8 cellular contexts compared by ENCODE assay signal in the genomic region with DNA sequence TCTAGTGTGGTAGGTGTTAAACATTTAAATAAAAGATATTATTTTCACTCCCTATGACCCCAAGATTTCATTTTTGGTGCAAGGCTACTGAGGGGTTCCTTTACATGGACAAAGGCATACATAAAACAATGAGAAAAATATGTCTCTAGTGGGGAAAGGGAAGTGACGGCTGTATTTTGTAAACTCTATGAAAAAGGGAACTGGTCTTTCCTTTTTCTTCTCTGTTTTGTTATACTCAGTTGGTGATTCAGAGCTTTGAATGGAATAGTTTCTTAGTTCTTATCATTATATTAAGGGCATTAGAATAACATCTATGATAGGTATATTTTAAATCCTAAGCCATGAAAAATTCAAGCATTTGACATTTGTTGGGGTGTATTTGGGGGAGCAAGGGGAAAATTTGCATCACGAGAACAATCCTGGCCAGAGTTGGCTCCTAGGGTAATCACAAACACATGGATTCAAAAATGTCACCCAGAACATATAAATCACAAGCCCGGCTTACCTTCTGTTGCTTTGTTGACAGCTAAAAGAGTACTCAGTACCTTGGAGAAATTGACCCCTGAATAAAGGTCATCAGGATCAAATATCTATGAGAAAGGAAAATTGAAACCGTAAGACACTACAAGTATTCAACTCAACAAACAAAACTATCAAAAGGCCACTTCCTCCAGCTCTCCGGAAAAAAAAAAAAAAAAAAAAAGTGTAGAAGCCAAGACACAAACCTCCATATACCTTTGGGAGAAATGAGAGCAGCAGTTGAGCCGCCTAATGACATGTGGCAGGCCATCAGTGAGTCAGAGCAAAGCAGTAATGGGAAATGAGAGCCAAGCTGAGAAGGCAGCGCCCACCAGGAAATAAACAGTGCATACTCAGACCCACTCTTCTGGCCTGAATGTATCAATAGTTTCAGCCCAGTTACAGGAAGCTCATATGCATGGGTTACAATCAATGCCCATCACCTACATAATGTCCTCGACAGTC. TPM values are rescaled to one million over a fixed set of nuclear protein-coding genes. Genes with fewer than 3 reads are reported as not detected.
DNase-seq lines count a peak whose midpoint lies in the region; ATAC-seq, FAIRE-seq and TF ChIP-seq lines count a peak whose summit lies in the region.

No MANE protein-coding gene starts in this region.

- H3K4me1 Mint-ChIP-seq in activated T-helper 2 cell treated with anti-CD3 and anti-CD28 coated beads, Interferon-gamma antibody, Interleukin-2, Interleukin-4, amounts not matched to agents 10 μg/mL and 5 μg/mL and 100 μg/mL, durations not matched to agents 14 hours and 24 hours and 36 hours (ENCODE audit: low read depth) = peaks cover 82% of the 10 kb centered on the region

- WGBS in A549 (ENCODE audit: missing lambda C conversion rate) = 61% methylated on average over 8 of the region's 8 CpGs

- peaks cover 69% of the 10 kb centered on the region for H3K36me3 Mint-ChIP-seq in activated T-helper 2 cell treated with anti-CD3 and anti-CD28 coated beads, Interferon-gamma antibody, Interleukin-2, Interleukin-4, amounts not matched to agents 10 μg/mL and 5 μg/mL and 100 μg/mL, durations not matched to agents 14 hours and 24 hours and 36 hours (ENCODE audit: low read depth)

- no peak for TF ChIP-seq EP300 in A549 (IDR thresholded peaks at IDR 0.05)

- no peak overlapping the region for H3K4me3 ChIP-seq in A549

- DNase-seq in A549 (ENCODE audit: low read depth in 1 of 2, low spot score in 1 of 2) (no peak), GM13976 (ENCODE audit: low spot score) (no peak), KG1 (lab: John Stamatoyannopoulos, UW) (no peak), ecto neural progenitor cell (ENCODE audit: low spot score) (no peak), COLO668 (lab: John Stamatoyannopoulos, UW; ENCODE audit: unreplicated experiment) (no peak)
- DNase-seq in activated T-helper 2 cell treated with anti-CD3 and anti-CD28 coated beads, Interferon-gamma antibody, Interleukin-2, Interleukin-4, amounts not matched to agents 10 μg/mL and 5 μg/mL and 100 μg/mL, durations not matched to agents 14 hours and 24 hours and 36 hours (ENCODE audit: low spot score) = no peak

- ATAC-seq in A549 (no peak), GM18873 (IDR thresholded peaks at IDR 0.05; ENCODE audit: low FRiP score, unreplicated experiment) (peak; percentile 65), HG03520 (IDR thresholded peaks at IDR 0.05; ENCODE audit: unreplicated experiment) (peak; percentile 65)

- TF ChIP-seq POLR2A in A549 (IDR thresholded peaks at IDR 0.05; ENCODE audit: low read length) = no peak

- H3K27me3 Mint-ChIP-seq in activated T-helper 2 cell treated with anti-CD3 and anti-CD28 coated beads, Interferon-gamma antibody, Interleukin-2, Interleukin-4, amounts not matched to agents 10 μg/mL and 5 μg/mL and 100 μg/mL, durations not matched to agents 14 hours and 24 hours and 36 hours (ENCODE audit: low read depth) = no peaks in the 10 kb centered on the region

- peak overlapping the region; percentile 30 for H3K4me3 Mint-ChIP-seq in activated T-helper 2 cell treated with anti-CD3 and anti-CD28 coated beads, Interferon-gamma antibody, Interleukin-2, Interleukin-4, amounts not matched to agents 10 μg/mL and 5 μg/mL and 100 μg/mL, durations not matched to agents 14 hours and 24 hours and 36 hours (ENCODE audit: low read depth)

- in situ Hi-C loops in GM13976 (cut with MboI; ENCODE audit: low sequenced_read_pairs, unreplicated experiment) = no loop called here

- FAIRE-seq in A549 (lab: Jason Lieb, UNC) = peak; percentile 56

- no peak for TF ChIP-seq RAD21 in A549 (conservative IDR thresholded peaks at IDR 0.05 in 1 of 2, IDR thresholded peaks at IDR 0.05 in 1 of 2)

- intact Hi-C loops in activated T-helper 2 cell treated with anti-CD3 and anti-CD28 coated beads, Interferon-gamma antibody, Interleukin-2, Interleukin-4, amounts not matched to agents 10 μg/mL and 5 μg/mL and 100 μg/mL, durations not matched to agents 14 hours and 24 hours and 36 hours (cut with micrococcal nuclease) = loop anchor here (5.0 kb wide), 1 partner anchor 35 kb away; no protein-coding TSS in a partner anchor

- no peaks in the 10 kb centered on the region for H3K4me1 ChIP-seq in A549

- H3K9me3 Mint-ChIP-seq in activated T-helper 2 cell treated with anti-CD3 and anti-CD28 coated beads, Interferon-gamma antibody, Interleukin-2, Interleukin-4, amounts not matched to agents 10 μg/mL and 5 μg/mL and 100 μg/mL, durations not matched to agents 14 hours and 24 hours and 36 hours = no peaks in the 10 kb centered on the region

- CTCF ChIA-PET in A549 (lab: Yijun Ruan, JAX) = interaction anchor here (0.5 to 0.6 kb wide), 2 partner anchors 53 to 156 kb away, joined by 3 read pairs; no protein-coding TSS in a partner anchor

- POLR2A ChIA-PET in A549 (lab: Yijun Ruan, JAX) = no interaction called here

- peak overlapping the region; percentile 77 for H3K27ac Mint-ChIP-seq in activated T-helper 2 cell treated with anti-CD3 and anti-CD28 coated beads, Interferon-gamma antibody, Interleukin-2, Interleukin-4, amounts not matched to agents 10 μg/mL and 5 μg/mL and 100 μg/mL, durations not matched to agents 14 hours and 24 hours and 36 hours

- TF ChIP-seq CTCF in A549 (IDR thresholded peaks at IDR 0.05) (no peak), GM13976 (IDR thresholded peaks at IDR 0.05; ENCODE audit: borderline replicate concordance, control extremely low read depth, extremely low read depth, insufficient read depth, missing control alignments) (no peak)

- H3K4me2 ChIP-seq in A549 = no peak overlapping the region

- H3K27ac ChIP-seq in A549 = no peak overlapping the region

- H3K9me3 ChIP-seq in A549 = no peaks in the 10 kb centered on the region

TF ChIP-seq in A549, 52 proteins besides CTCF, POLR2A, EP300 and RAD21:
- TF ChIP-seq, protein P1, sequence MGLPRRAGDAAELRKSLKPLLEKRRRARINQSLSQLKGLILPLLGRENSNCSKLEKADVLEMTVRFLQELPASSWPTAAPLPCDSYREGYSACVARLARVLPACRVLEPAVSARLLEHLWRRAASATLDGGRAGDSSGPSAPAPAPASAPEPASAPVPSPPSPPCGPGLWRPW (IDR thresholded peaks at IDR 0.05) = no peak
- TF ChIP-seq CBX8 (IDR thresholded peaks at IDR 0.05) (no peak), CBX2 (IDR thresholded peaks at IDR 0.05; ENCODE audit: borderline replicate concordance, low read depth) (no peak), NFE2L2 (conservative IDR thresholded peaks at IDR 0.05; ENCODE audit: low read length) (no peak), JUNB (IDR thresholded peaks at IDR 0.05) (no peak), CHD4 (IDR thresholded peaks at IDR 0.05; ENCODE audit: borderline replicate concordance) (no peak), ZSCAN20 (CRISPR knock-in tag; IDR thresholded peaks at IDR 0.05) (no peak), CHD2 (IDR thresholded peaks at IDR 0.05; ENCODE audit: low read length, partially characterized antibody) (no peak), ZFP36 (IDR thresholded peaks at IDR 0.05; ENCODE audit: borderline replicate concordance, partially characterized antibody) (no peak), TFCP2L1 (CRISPR knock-in tag; IDR thresholded peaks at IDR 0.05) (no peak), NR3C1 (IDR thresholded peaks at IDR 0.05) (no peak)
- TF ChIP-seq, protein P2, sequence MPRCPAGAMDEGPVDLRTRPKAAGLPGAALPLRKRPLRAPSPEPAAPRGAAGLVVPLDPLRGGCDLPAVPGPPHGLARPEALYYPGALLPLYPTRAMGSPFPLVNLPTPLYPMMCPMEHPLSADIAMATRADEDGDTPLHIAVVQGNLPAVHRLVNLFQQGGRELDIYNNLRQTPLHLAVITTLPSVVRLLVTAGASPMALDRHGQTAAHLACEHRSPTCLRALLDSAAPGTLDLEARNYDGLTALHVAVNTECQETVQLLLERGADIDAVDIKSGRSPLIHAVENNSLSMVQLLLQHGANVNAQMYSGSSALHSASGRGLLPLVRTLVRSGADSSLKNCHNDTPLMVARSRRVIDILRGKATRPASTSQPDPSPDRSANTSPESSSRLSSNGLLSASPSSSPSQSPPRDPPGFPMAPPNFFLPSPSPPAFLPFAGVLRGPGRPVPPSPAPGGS (IDR thresholded peaks at IDR 0.05) = no peak
- TF ChIP-seq, protein P3, sequence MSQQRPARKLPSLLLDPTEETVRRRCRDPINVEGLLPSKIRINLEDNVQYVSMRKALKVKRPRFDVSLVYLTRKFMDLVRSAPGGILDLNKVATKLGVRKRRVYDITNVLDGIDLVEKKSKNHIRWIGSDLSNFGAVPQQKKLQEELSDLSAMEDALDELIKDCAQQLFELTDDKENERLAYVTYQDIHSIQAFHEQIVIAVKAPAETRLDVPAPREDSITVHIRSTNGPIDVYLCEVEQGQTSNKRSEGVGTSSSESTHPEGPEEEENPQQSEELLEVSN (IDR thresholded peaks at IDR 0.05; ENCODE audit: borderline replicate concordance, low read depth) = no peak

RNA-seq across cellular contexts. Expression of a gene that starts 33.4 kb away (rescaled TPM):
- 0.30 and 0.34 TPM in 2 replicates for polyA plus RNA-seq in A549 (2011; rRNA removed)
- polyA plus RNA-seq in A549 (2012; cell fraction: cytosol; rRNA removed) = 0.05 and 0.07 TPM in 2 replicates
- 0.02 and 0.05 TPM in 2 replicates for polyA plus RNA-seq in A549 (2012; cell fraction: nucleus; rRNA removed)
- polyA plus RNA-seq in A549 (2017; fragmentation: RNase III; extraction: RNeasy Plus Mini Kit Qiagen cat#74134 plus additional on column Dnase treatment) = 0.10 to 0.22 TPM (median 0.21 TPM) in 3 replicates
- polyA minus RNA-seq in A549 (2011; rRNA and poly(A)+ RNA removed) = 0.12 and 0.15 TPM in 2 replicates
- 77.2 and 77.9 TPM in 2 replicates for total RNA-seq in activated T-helper 2 cell treated with anti-CD3 and anti-CD28 coated beads, Interferon-gamma antibody, Interleukin-2, Interleukin-4, amounts not matched to agents 10 μg/mL and 5 μg/mL and 100 μg/mL, durations not matched to agents 14 hours and 24 hours and 36 hours

Comparison
In these comparisons a context has a peak if more than half of its experiments do, and no peak if none do; other contexts are left out.
1. ATAC-seq: peak in GM18873 (single experiment) and HG03520 (single experiment); none in A549 (0 of 2).